Comparison of ENCODE assay signal across 8 cellular contexts in genomic region chr19:41363371-41363752, GRCh38. TPM values are rescaled to one million over a fixed set of nuclear protein-coding genes. Genes with fewer than 3 reads are reported as not detected.
DNase-seq lines count a peak whose midpoint lies in the region; ATAC-seq and TF ChIP-seq lines count a peak whose summit lies in the region.

No MANE protein-coding gene starts in this region.

- H3F3A ChIP-seq in GM23338 (replicated peaks; ENCODE audit: low read depth): 0 out of 2 replicates have a peak, but pooled peaks cover 4% of the 10 kb centered on the region

- no peak for DNase-seq in GM23338 (ENCODE audit: low spot score)
- no peak for DNase-seq in WERI-Rb-1
- DNase-seq in NCI-H1048 (lab: John Stamatoyannopoulos, UW): no peak
- no peak for DNase-seq in NCI-H510A (lab: John Stamatoyannopoulos, UW)
- no peak for DNase-seq in NOMO-1 treated with DMSO at 0.1 percent for 48 hours (lab: John Stamatoyannopoulos, UW; ENCODE audit: unreplicated experiment)

- peaks cover 6% of the 10 kb centered on the region; the same call in 1 of the 2 replicates for H3K79me2 ChIP-seq in GM23338 (replicated peaks; ENCODE audit: insufficient read depth)

- H3K27me3 ChIP-seq in GM23338 (ENCODE audit: insufficient read depth) (no peaks in the 10 kb centered on the region), WERI-Rb-1 (ENCODE audit: insufficient read depth, low read depth, severe bottlenecking) (no peaks in the 10 kb centered on the region), gastroesophageal sphincter (no peaks in the 10 kb centered on the region), skeletal muscle tissue (ENCODE audit: control insufficient read depth in 3 of 3, insufficient read depth in 3 of 3, low read length in 3 of 3) (no peaks in the 10 kb centered on the region)

- no peaks in the 10 kb centered on the region for H3K9me3 Mint-ChIP-seq in GM23338

- no peak for ATAC-seq in GM23338
- no peak for ATAC-seq in gastroesophageal sphincter
- no peak for ATAC-seq in GM19351 (IDR thresholded peaks at IDR 0.05; ENCODE audit: unreplicated experiment)

- H3K27ac ChIP-seq in GM23338 (ENCODE audit: low read depth) (no peak overlapping the region), WERI-Rb-1 (peak overlapping the region; percentile 100), gastroesophageal sphincter (peak overlapping the region; percentile 91 to 100 (median 98)), skeletal muscle tissue (ENCODE audit: low read depth, low read length) (peak overlapping the region; percentile 97)

- peak overlapping the region; percentile 98; the same call in 1 of the 2 replicates for H3K27ac Mint-ChIP-seq in GM23338

- no peaks in the 10 kb centered on the region for H4K20me1 ChIP-seq in GM23338 (replicated peaks; ENCODE audit: insufficient read depth)

- 0 out of 2 replicates have a peak, but pooled peaks cover 4% of the 10 kb centered on the region for H3K9me2 ChIP-seq in GM23338 (ENCODE audit: insufficient read depth)

- H3K4me2 ChIP-seq in GM23338: peak overlapping the region; percentile 69

- H3K4me3 ChIP-seq in GM23338 (peak overlapping the region; percentile 60), WERI-Rb-1 (ENCODE audit: low read depth, low read length) (peak overlapping the region; percentile 94), gastroesophageal sphincter (peak overlapping the region; percentile 71 to 78), skeletal muscle tissue (ENCODE audit: low read length in 3 of 3) (peak overlapping the region; percentile 96 to 99 (median 98))

- H3K36me3 Mint-ChIP-seq in GM23338 (ENCODE audit: low read depth): no peaks in the 10 kb centered on the region

- peaks cover 8% of the 10 kb centered on the region for H3K27me3 Mint-ChIP-seq in GM23338 (ENCODE audit: insufficient read depth, low read depth, poor library complexity)

- H3K9me3 ChIP-seq in WERI-Rb-1 (ENCODE audit: severe bottlenecking): no peaks in the 10 kb centered on the region
- no peaks in the 10 kb centered on the region for H3K9me3 ChIP-seq in gastroesophageal sphincter
- H3K9me3 ChIP-seq in skeletal muscle tissue (ENCODE audit: control insufficient read depth in 3 of 3, low read length in 3 of 3): no peaks in the 10 kb centered on the region

- H3K4me3 Mint-ChIP-seq in GM23338: peak overlapping the region; percentile 87

- TF ChIP-seq CTCF in GM23338 (conservative IDR thresholded peaks at IDR 0.05; ENCODE audit: low read depth in 2 of 2): no peak
- no peak for TF ChIP-seq CTCF in WERI-Rb-1 (IDR thresholded peaks at IDR 0.05; ENCODE audit: low read depth, low read length)
- no peak for TF ChIP-seq CTCF in gastroesophageal sphincter (IDR thresholded peaks at IDR 0.05)

- TF ChIP-seq POLR2A in gastroesophageal sphincter (IDR thresholded peaks at IDR 0.05): no peak

- H3K4me1 ChIP-seq in GM23338 (ENCODE audit: insufficient read depth) (no peaks in the 10 kb centered on the region), gastroesophageal sphincter (peaks cover 0 to 26% (median 0%) of the 10 kb centered on the region in 3 donors), skeletal muscle tissue (ENCODE audit: control insufficient read depth in 3 of 3, insufficient read depth in 3 of 3, low read length in 3 of 3) (peaks cover 11 to 17% (median 13%) of the 10 kb centered on the region in 3 donors)

- H3K36me3 ChIP-seq in GM23338 (ENCODE audit: insufficient read depth) (no peaks in the 10 kb centered on the region), WERI-Rb-1 (0 out of 2 replicates have a peak, but pooled peaks cover 3% of the 10 kb centered on the region), gastroesophageal sphincter (peaks cover 0 to 4% of the 10 kb centered on the region in 2 donors), skeletal muscle tissue (ENCODE audit: control insufficient read depth in 3 of 3, insufficient read depth in 3 of 3, low read length in 3 of 3) (no peaks in the 10 kb centered on the region)

- TF ChIP-seq EP300 in gastroesophageal sphincter (IDR thresholded peaks at IDR 0.05): no peak

- WGBS in gastroesophageal sphincter (ENCODE audit: low coverage in 1 of 2), 2 donors: 44 to 70% methylated on average over 4 to 6 of the region's 6 CpGs

- H2AFZ ChIP-seq in GM23338: no peak overlapping the region

- H3K9ac ChIP-seq in skeletal muscle tissue (ENCODE audit: low read depth in 1 of 3, low read length in 3 of 3): peak overlapping the region; percentile 73 to 94 (median 89)

- H3K4me1 Mint-ChIP-seq in GM23338: peaks cover 3% of the 10 kb centered on the region; the same call in 1 of the 3 replicates

TF ChIP-seq in GM23338, 12 proteins besides CTCF, POLR2A, EP300 and RAD21 (continues in another document):
- no peak for TF ChIP-seq NANOG (IDR thresholded peaks at IDR 0.05; ENCODE audit: borderline replicate concordance)
- no peak for TF ChIP-seq STAT1 (IDR thresholded peaks at IDR 0.05; ENCODE audit: unreplicated experiment)
- TF ChIP-seq ZNF114 (CRISPR knock-in tag; IDR thresholded peaks at IDR 0.05): no peak
- TF ChIP-seq ETS1 (IDR thresholded peaks at IDR 0.05): no peak
- TF ChIP-seq EZH2 (IDR thresholded peaks at IDR 0.05; ENCODE audit: low read depth, unreplicated experiment): no peak
- no peak for TF ChIP-seq CREB1 (CRISPR knock-in tag; IDR thresholded peaks at IDR 0.05; ENCODE audit: low read depth)
- TF ChIP-seq EZH2phosphoT487 (IDR thresholded peaks at IDR 0.05; ENCODE audit: unreplicated experiment): no peak

RNA-seq across cellular contexts. Expression of gene B9D2, which starts 0.6 kb away (rescaled TPM):
- 2.7 and 3.0 TPM in 2 replicates for total RNA-seq in GM23338 (2014; rRNA removed; shearing (Covaris generic))
- polyA plus RNA-seq in GM23338 (2016; fragmentation: Nextera tagmentation; extraction: Ambion mirVana): 4.9 and 7.4 TPM in 2 replicates
- total RNA-seq in gastroesophageal sphincter (10 to 100 TPM in 1 of 4 donors, 1 to 10 TPM in 3; 5.2 to 10.1 (median 6.7) TPM), skeletal muscle tissue (2.1 TPM)

RNA-seq across cellular contexts. Expression of gene TGFB1, which starts 9.6 kb away (rescaled TPM):
- 6.7 and 7.9 TPM in 2 replicates for total RNA-seq in GM23338 (2014; rRNA removed; shearing (Covaris generic))
- 0.99 and 1.4 TPM in 2 replicates for polyA plus RNA-seq in GM23338 (2016; fragmentation: Nextera tagmentation; extraction: Ambion mirVana)
- total RNA-seq in gastroesophageal sphincter (10 to 100 TPM; 12.9 to 39.3 (median 22.1) TPM), skeletal muscle tissue (3.1 TPM)

RNA-seq across cellular contexts. Expression of gene TMEM91, which starts 13.0 kb away (rescaled TPM):
- 9.3 and 9.5 TPM in 2 replicates for total RNA-seq in GM23338 (2014; rRNA removed; shearing (Covaris generic))
- 8.1 and 10.6 TPM in 2 replicates for polyA plus RNA-seq in GM23338 (2016; fragmentation: Nextera tagmentation; extraction: Ambion mirVana)
- total RNA-seq in gastroesophageal sphincter (10 to 100 TPM in 2 of 4 donors, 1 to 10 TPM in 2; 7.9 to 17.5 (median 13.3) TPM), skeletal muscle tissue (2.1 TPM)

RNA-seq across cellular contexts. Expression of gene EXOSC5, which starts 33.8 kb away (rescaled TPM):
- 65.1 and 65.4 TPM in 2 replicates for total RNA-seq in GM23338 (2014; rRNA removed; shearing (Covaris generic))
- polyA plus RNA-seq in GM23338 (2016; fragmentation: Nextera tagmentation; extraction: Ambion mirVana): 116 and 125 TPM in 2 replicates
- total RNA-seq in gastroesophageal sphincter: 10 to 100 TPM; 11.4 to 16.0 (median 14.2) TPM
- total RNA-seq in skeletal muscle tissue: 13.0 TPM

RNA-seq across cellular contexts. Expression of gene BCKDHA, which starts 34.3 kb away (rescaled TPM):
- 31.3 and 42.4 TPM in 2 replicates for total RNA-seq in GM23338 (2014; rRNA removed; shearing (Covaris generic))
- polyA plus RNA-seq in GM23338 (2016; fragmentation: Nextera tagmentation; extraction: Ambion mirVana): 14.2 and 15.0 TPM in 2 replicates
- total RNA-seq in gastroesophageal sphincter (10 to 100 TPM; 35.0 to 47.9 (median 38.3) TPM), skeletal muscle tissue (46.4 TPM)
